Comparison of ENCODE assay signal across 8 cellular contexts in the genomic region with DNA sequence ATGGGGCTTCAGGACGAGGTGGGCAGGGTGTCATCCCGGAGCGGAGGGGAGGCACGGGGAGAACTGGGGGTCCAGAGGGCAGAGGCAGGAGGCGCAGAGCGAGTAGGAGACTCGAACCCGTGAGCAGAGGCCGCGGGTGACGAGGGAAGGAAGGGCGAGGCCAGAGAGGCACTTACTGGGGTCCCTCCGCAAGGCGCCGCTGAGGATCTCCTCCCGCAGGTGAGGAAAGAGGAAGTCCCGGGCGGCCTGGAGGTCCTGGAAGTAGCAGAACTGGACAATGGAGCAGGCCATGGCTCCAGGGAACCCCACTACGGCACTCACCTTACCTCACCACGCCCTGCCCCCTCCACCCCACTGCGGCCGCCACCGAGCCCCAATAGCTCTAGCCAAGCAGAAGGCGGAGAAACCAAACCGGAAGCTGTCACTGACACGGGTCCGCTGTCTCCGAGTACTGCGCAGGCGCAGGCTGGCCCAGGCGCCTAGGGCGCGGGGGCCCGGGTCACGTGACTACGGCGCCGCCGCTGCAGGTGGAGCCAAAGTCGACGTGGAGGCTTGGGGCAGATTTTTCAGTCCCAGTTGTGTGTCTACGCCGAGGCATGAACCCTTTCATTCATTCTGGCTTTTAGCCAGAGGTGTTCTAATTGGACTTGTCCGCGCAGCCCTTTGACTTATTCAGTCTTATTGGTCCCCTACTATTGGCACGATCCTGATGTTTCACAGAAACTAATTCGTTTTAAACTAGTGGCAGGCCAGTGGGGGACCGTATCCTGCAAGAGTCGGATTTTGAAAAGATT. TPM values are rescaled to one million over a fixed set of nuclear protein-coding genes. Genes with fewer than 3 reads are reported as not detected.
DNase-seq lines count a peak whose midpoint lies in the region; TF ChIP-seq lines count a peak whose summit lies in the region.

Gene RAB3GAP2 (minus strand): TSS at position 407 of the 794 bp plus-strand sequence. CDS start 116 bp downstream, at position 291.

- TF ChIP-seq EP300 in suprapubic skin (IDR thresholded peaks at IDR 0.05): no peak

- H3K9me3 ChIP-seq in SJSA1 (replicated peaks) (no peaks in the 10 kb centered on the region), suprapubic skin (no peaks in the 10 kb centered on the region)

- peak within 1 kb of the TSS; percentile 58 for H3K27ac ChIP-seq in SJSA1
- H3K27ac ChIP-seq in suprapubic skin: peak within 1 kb of the TSS; percentile 87

- peak in 1 of 2 donors; percentile 69 for TF ChIP-seq POLR2A in suprapubic skin (IDR thresholded peaks at IDR 0.05)

- H3K4me1 ChIP-seq in SJSA1 (replicated peaks) (peaks cover 14% of the 10 kb centered on the region), suprapubic skin (peaks cover 30% of the 10 kb centered on the region)

- peaks cover 30% of the 10 kb centered on the region for H3K36me3 ChIP-seq in SJSA1
- H3K36me3 ChIP-seq in suprapubic skin: peaks cover 5% of the 10 kb centered on the region

- H3K4me3 ChIP-seq in HFF-Myc (replicated peaks; ENCODE audit: low read depth, low read length): peak within 1 kb of the TSS; percentile 79
- peak within 1 kb of the TSS; percentile 73 for H3K4me3 ChIP-seq in SJSA1
- H3K4me3 ChIP-seq in suprapubic skin: peak within 1 kb of the TSS; percentile 97

- DNase-seq in GM04503 (ENCODE audit: low read depth) (peak; percentile 55), HFF-Myc (ENCODE audit: extremely low read depth, low read depth) (peak; percentile 85), MV-4-11 (lab: John Stamatoyannopoulos, UW) (peak; percentile 89), SJSA1 (ENCODE audit: low read depth in 1 of 2, low spot score in 2 of 2) (peak; percentile 87 to 93), germinal center (ENCODE audit: low spot score) (peak; percentile 98), nucleus accumbens (lab: John Stamatoyannopoulos, UW) (peak; percentile 28 to 95 (median 90)), suprapubic skin (ENCODE audit: low spot score in 2 of 2) (peak; percentile 96 to 97)
- DNase-seq in activated naive CD4-positive, alpha-beta T cell (lab: John Stamatoyannopoulos, UW): peak; percentile 90 to 94 (median 92)

- no peaks in the 10 kb centered on the region for H3K27me3 ChIP-seq in SJSA1 (replicated peaks)
- no peaks in the 10 kb centered on the region for H3K27me3 ChIP-seq in suprapubic skin

- WGBS in suprapubic skin: 0% methylated on average over 27 of the region's 49 CpGs

- no peak for TF ChIP-seq CTCF in HFF-Myc (IDR thresholded peaks at IDR 0.05; ENCODE audit: low read depth, low read length, missing control alignments)
- TF ChIP-seq CTCF in suprapubic skin (IDR thresholded peaks at IDR 0.05): no peak

RNA-seq across cellular contexts. Expression of gene RAB3GAP2, which starts in this region (rescaled TPM):
- total RNA-seq in SJSA1 (2014; rRNA removed; shearing (Covaris generic)): 16.7 and 20.6 TPM in 2 replicates
- total RNA-seq in suprapubic skin: 10 to 100 TPM; 15.3 to 31.8 (median 18.3) TPM

Comparison
In these comparisons a context has a peak if more than half of its experiments do, and no peak if none do; other contexts are left out.
1. Peak in every context shown above with its lines: DNase-seq, H3K4me3 ChIP-seq and H3K27ac ChIP-seq.